Comparison of ENCODE assay signal across 23 cellular contexts in the genomic region with DNA sequence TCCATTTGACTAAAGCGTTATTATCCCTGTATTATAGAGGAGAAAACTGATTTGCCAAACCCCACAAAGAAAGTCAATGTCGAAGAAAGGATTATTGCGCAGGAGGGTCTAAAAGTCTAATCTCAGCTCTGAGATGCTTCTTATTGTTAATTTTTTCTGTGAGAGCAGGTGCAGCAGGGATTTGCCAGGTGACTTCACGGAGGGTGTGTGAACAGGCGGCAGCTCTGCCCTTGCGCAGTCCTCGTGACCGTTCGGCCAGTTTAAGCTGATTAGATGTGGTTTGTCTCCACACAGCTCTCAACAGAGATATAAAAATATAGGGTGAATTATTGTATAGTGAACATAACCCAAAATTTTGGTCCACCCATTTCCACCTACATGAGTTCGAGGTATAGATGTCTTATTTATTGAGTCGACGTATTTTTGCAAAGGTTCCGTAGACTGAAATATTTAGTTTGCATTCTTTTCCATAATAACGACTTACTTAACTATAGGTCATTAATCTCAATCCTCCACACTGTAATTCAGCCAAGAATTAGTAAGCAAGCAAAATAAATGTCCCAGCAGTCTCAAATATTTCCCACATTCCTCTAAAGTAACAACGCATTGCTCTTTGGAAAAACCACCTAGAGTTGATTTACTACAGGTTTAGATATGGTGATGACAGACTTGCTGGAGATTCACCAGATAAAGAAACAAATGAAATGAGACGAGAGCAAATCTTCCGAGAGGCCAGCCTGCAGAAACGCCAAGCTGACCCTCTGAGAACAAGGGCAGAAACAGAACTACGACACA. TPM values are rescaled to one million over a fixed set of nuclear protein-coding genes. Genes with fewer than 3 reads are reported as not detected.
A peak's percentile ranks its signal among the peaks of the same experiment; 100 is the strongest.
DNase-seq lines count a peak whose midpoint lies in the region; ATAC-seq, FAIRE-seq and TF ChIP-seq lines count a peak whose summit lies in the region.
"Had no signal": no experiment of that assay in that cellular context is flagged by ENCODE, and none has a peak within 500 bp of the region (broad histone marks: within the 10 kb centered on the region; RNA-seq: fewer than 3 reads in every experiment).

No MANE protein-coding gene starts in this region.

- no peak overlapping the region for H3K18ac ChIP-seq in mesenchymal stem cell (ENCODE audit: low read depth in 1 of 2, low read length in 2 of 2)

- H4K8ac ChIP-seq in mesenchymal stem cell (ENCODE audit: low read length) = no peak overlapping the region

- no peak overlapping the region for H2BK120ac ChIP-seq in mesenchymal stem cell (ENCODE audit: low read depth, low read length)

- peaks cover 6% of the 10 kb centered on the region for H3K9me3 Mint-ChIP-seq in astrocyte (ENCODE audit: unreplicated experiment)

- no peaks in the 10 kb centered on the region for H3K27me3 Mint-ChIP-seq in astrocyte (ENCODE audit: low read depth, unreplicated experiment)
- H3K27me3 Mint-ChIP-seq: CD4-positive, CD25-positive, alpha-beta regulatory T cell had no signal

- no peak for ATAC-seq in GM19035 (IDR thresholded peaks at IDR 0.05; ENCODE audit: unreplicated experiment)
- ATAC-seq: K562 had no signal

- H3K14ac ChIP-seq in mesenchymal stem cell (ENCODE audit: low read length in 2 of 2) = no peak overlapping the region

- no peak overlapping the region for H2AFZ ChIP-seq in astrocyte (ENCODE audit: low read depth, low read length)
- no peak overlapping the region for H2AFZ ChIP-seq in mesenchymal stem cell (ENCODE audit: low read depth, low read length)

- no peak overlapping the region for H2BK15ac ChIP-seq in mesenchymal stem cell (ENCODE audit: low read depth, poor library complexity, severe bottlenecking)

- no peak overlapping the region for H3K4me3 ChIP-seq in astrocyte (ENCODE audit: insufficient read depth, low read depth, low read length)
- no peak overlapping the region for H3K4me3 ChIP-seq in mesenchymal stem cell (ENCODE audit: insufficient read depth in 1 of 2, low read depth in 1 of 2, low read length in 2 of 2)
- H3K4me3 ChIP-seq in SJCRH30 = no peak overlapping the region
- H3K4me3 ChIP-seq: HAP-1, K562 had no signal

- no peaks in the 10 kb centered on the region for H4K20me1 ChIP-seq in astrocyte (ENCODE audit: insufficient read depth, low read length)

- H3K4me1 Mint-ChIP-seq in astrocyte (ENCODE audit: low read depth, unreplicated experiment) = no peaks in the 10 kb centered on the region
- H3K4me1 Mint-ChIP-seq: CD4-positive, CD25-positive, alpha-beta regulatory T cell; CD8-positive, alpha-beta memory T cell had no signal

- H4K91ac ChIP-seq in mesenchymal stem cell (ENCODE audit: low read length) = no peak overlapping the region

- peaks cover 12% of the 10 kb centered on the region for H3K79me2 ChIP-seq in astrocyte (ENCODE audit: insufficient read depth, low read length)

- no peak overlapping the region for H3K23ac ChIP-seq in mesenchymal stem cell (ENCODE audit: low read length in 2 of 2)

- H3K4ac ChIP-seq in mesenchymal stem cell (ENCODE audit: low read depth in 1 of 2, low read length in 2 of 2) = no peak overlapping the region

- H3K36me3 ChIP-seq in astrocyte (ENCODE audit: insufficient read depth, low read length) (no peaks in the 10 kb centered on the region), mesenchymal stem cell (ENCODE audit: control insufficient read depth in 1 of 2, insufficient read depth in 2 of 2, low read depth in 1 of 2, low read length in 2 of 2) (no peaks in the 10 kb centered on the region), SJCRH30 (no peaks in the 10 kb centered on the region)
- H3K36me3 ChIP-seq: BE2C, HAP-1 had no signal

- 93% methylated on average over 13 of the region's 19 CpGs for WGBS in mesenchymal stem cell

- H3K27ac Mint-ChIP-seq in astrocyte (ENCODE audit: unreplicated experiment) = no peak overlapping the region
- H3K27ac Mint-ChIP-seq: CD4-positive, CD25-positive, alpha-beta regulatory T cell; CD8-positive, alpha-beta memory T cell had no signal

- peak; percentile 29 for FAIRE-seq in astrocyte (lab: Jason Lieb, UNC)
- FAIRE-seq: A204.1, GM12892, GM18507, K562 had no signal

- H2BK12ac ChIP-seq in mesenchymal stem cell (ENCODE audit: low read length in 2 of 2) = no peak overlapping the region

- H3K9me3 ChIP-seq in astrocyte (ENCODE audit: insufficient read depth, low read depth, low read length) (no peaks in the 10 kb centered on the region), mesenchymal stem cell (ENCODE audit: control insufficient read depth, low read length) (no peaks in the 10 kb centered on the region), SJCRH30 (replicated peaks) (no peaks in the 10 kb centered on the region)
- H3K9me3 ChIP-seq: BE2C, HAP-1 had no signal

- H3K27ac ChIP-seq in astrocyte (ENCODE audit: low read depth, low read length) (no peak overlapping the region), mesenchymal stem cell (ENCODE audit: low read length, poor library complexity, severe bottlenecking) (peak overlapping the region; percentile 15), SJCRH30 (no peak overlapping the region)
- H3K27ac ChIP-seq: HL-60 had no signal

- H3K79me1 ChIP-seq in mesenchymal stem cell (replicated peaks; ENCODE audit: low read length, poor library complexity, severe bottlenecking) = peaks cover 21% of the 10 kb centered on the region

- TF ChIP-seq CTCF in astrocyte (IDR thresholded peaks at IDR 0.05; ENCODE audit: insufficient read depth, low read depth, low read length) = no peak

- H3K4me1 ChIP-seq in astrocyte (ENCODE audit: insufficient read depth, low read length) (peaks cover 1% of the 10 kb centered on the region), mesenchymal stem cell (ENCODE audit: control insufficient read depth, insufficient read depth, low read depth, low read length) (peaks cover 3% of the 10 kb centered on the region), SJCRH30 (no peaks in the 10 kb centered on the region)

- peak; percentile 10 for DNase-seq in SK-N-DZ (ENCODE audit: low spot score)
- DNase-seq in astrocyte (ENCODE audit: low read depth) = peak; percentile 88
- DNase-seq in mesenchymal stem cell = no peak
- DNase-seq in NCI-H2196 (lab: John Stamatoyannopoulos, UW; ENCODE audit: unreplicated experiment) = no peak
- DNase-seq in NCI-H510A (lab: John Stamatoyannopoulos, UW) = no peak
- no peak for DNase-seq in SJCRH30
- DNase-seq: ACHN; BE2C; C1 segment of cervical spinal cord; CD4-positive, CD25-positive, alpha-beta regulatory T cell; CD8-positive, alpha-beta memory T cell; COR-L47; DMS153; DMS79; GDM1; GOT3 had no signal

- H3K27me3 ChIP-seq in astrocyte (ENCODE audit: insufficient read depth, low read length) = no peaks in the 10 kb centered on the region
- no peaks in the 10 kb centered on the region for H3K27me3 ChIP-seq in mesenchymal stem cell (ENCODE audit: control insufficient read depth in 1 of 2, insufficient read depth in 1 of 2, low read length in 2 of 2)
- no peaks in the 10 kb centered on the region for H3K27me3 ChIP-seq in SJCRH30
- H3K27me3 ChIP-seq: BE2C had no signal

- no peak overlapping the region for H3K4me3 Mint-ChIP-seq in astrocyte (ENCODE audit: unreplicated experiment)
- H3K4me3 Mint-ChIP-seq: CD4-positive, CD25-positive, alpha-beta regulatory T cell; CD8-positive, alpha-beta memory T cell had no signal

- H2BK5ac ChIP-seq in mesenchymal stem cell (ENCODE audit: low read depth, low read length, poor library complexity, severe bottlenecking) = no peak overlapping the region

- no peak overlapping the region for H3K4me2 ChIP-seq in astrocyte (ENCODE audit: low read length)
- H3K4me2 ChIP-seq in mesenchymal stem cell (ENCODE audit: low read length, poor library complexity, severe bottlenecking) = no peak overlapping the region

- H2AK5ac ChIP-seq in mesenchymal stem cell (ENCODE audit: low read length, severe bottlenecking) = no peak overlapping the region

- no peak overlapping the region for H3K9ac ChIP-seq in astrocyte (ENCODE audit: low read length)
- no peak overlapping the region for H3K9ac ChIP-seq in mesenchymal stem cell (ENCODE audit: low read length)

- H3K36me3 Mint-ChIP-seq in astrocyte (ENCODE audit: low read depth, unreplicated experiment) = peaks cover 26% of the 10 kb centered on the region
- H3K36me3 Mint-ChIP-seq: CD4-positive, CD25-positive, alpha-beta regulatory T cell; CD8-positive, alpha-beta memory T cell had no signal

RNA-seq across cellular contexts. Expression of gene TENM3, which starts 28.7 kb away (rescaled TPM):
- polyA plus RNA-seq in SK-N-DZ (2014; cell fraction: cytosol; rRNA removed) = 7.6 and 22.5 TPM in 2 replicates
- polyA plus RNA-seq in SK-N-DZ (2014; cell fraction: nucleus; rRNA removed) = 5.3 and 11.4 TPM in 2 replicates
- 127 TPM in 2 replicates for total RNA-seq in astrocyte
- 0.22 TPM for polyA plus RNA-seq in mesenchymal stem cell (2013, experiment 1 of 2)
- polyA plus RNA-seq in mesenchymal stem cell (2013, experiment 2 of 2) = 0.30 TPM
- 57.4 and 58.5 TPM in 2 replicates for total RNA-seq in SJCRH30 (2014; rRNA removed; shearing (Covaris generic))
- total RNA-seq: CD4-positive, CD25-positive, alpha-beta regulatory T cell; CD8-positive, alpha-beta memory T cell had no signal
- polyA plus RNA-seq: CD4-positive, CD25-positive, alpha-beta regulatory T cell; CD8-positive, alpha-beta memory T cell had no signal

Comparison
In these comparisons a context has a peak if more than half of its experiments do, and no peak if none do; other contexts are left out.
1. DNase-seq: peak in SK-N-DZ (single experiment) and astrocyte (single experiment); none in mesenchymal stem cell (single experiment), NCI-H2196 (single experiment), NCI-H510A (single experiment) and SJCRH30 (0 of 2).